Comparison of ENCODE assay signal across 11 cellular contexts in genomic region chr6:24549158-24549557, GRCh38.
"Had no signal": no experiment of that assay in that cellular context is flagged by ENCODE, and none has a peak within 500 bp of the region (broad histone marks: within the 10 kb centered on the region; RNA-seq: fewer than 3 reads in every experiment).

No MANE protein-coding gene starts in this region.

- FAIRE-seq: H1, H54 had no signal

- H3K4me2 ChIP-seq: GM23338 had no signal

- H3K4me3 Mint-ChIP-seq: GM23338, H9, HFFc6 had no signal

- H3K4me3 ChIP-seq: GM23248, GM23338, HAP-1 had no signal

- H3K27ac Mint-ChIP-seq: GM23338, H9, HFFc6 had no signal

- DNase-seq: GM23248, GOT3, H7, H9, HCEC 1CT, HFFc6 had no signal

- H2AFZ ChIP-seq: GM23248, GM23338 had no signal

- H3K9me3 Mint-ChIP-seq: GM23338, H9, HFFc6 had no signal

- H3K9me3 ChIP-seq: HAP-1 had no signal

- H3K36me3 ChIP-seq: HAP-1 had no signal

- H3K9ac ChIP-seq: GM23248 had no signal

- ATAC-seq: GM23338, HCT116 had no signal

- H3K27ac ChIP-seq: GM23248 had no signal

- H3K4me1 ChIP-seq: HAP-1 had no signal
